Comparison of ENCODE assay signal across 8 cellular contexts in genomic region chr2:164388511-164388910, GRCh38.
DNase-seq lines count a peak whose midpoint lies in the region; ATAC-seq and TF ChIP-seq lines count a peak whose summit lies in the region.

No MANE protein-coding gene starts in this region.

- no peaks in the 10 kb centered on the region for H4K20me1 ChIP-seq in Loucy (ENCODE audit: insufficient read depth, low read length, poor library complexity, severe bottlenecking)

- no peak overlapping the region for H3K27ac Mint-ChIP-seq in activated T-cell treated with anti-CD3 and anti-CD28 coated beads, Interleukin-2, amount 50 U/mL, for 24 hours
- no peak overlapping the region for H3K27ac Mint-ChIP-seq in activated T-helper 1 cell treated with anti-CD3 and anti-CD28 coated beads, Interleukin-12 subunit alpha, Interleukin-12 subunit beta, Interleukin-2, Interleukin-4 antibody, amounts not matched to agents 30 ng/mL and 10 ng/mL and 1 ng/mL, durations not matched to agents 14 hours and 24 hours and 36 hours

- TF ChIP-seq CTCF in Loucy (conservative IDR thresholded peaks at IDR 0.05; ENCODE audit: low read length) = no peak

- intact Hi-C loops in activated T-helper 1 cell treated with anti-CD3 and anti-CD28 coated beads, Interleukin-12 subunit alpha, Interleukin-12 subunit beta, Interleukin-2, Interleukin-4 antibody, amounts not matched to agents 30 ng/mL and 10 ng/mL and 1 ng/mL, durations not matched to agents 14 hours and 24 hours and 36 hours (cut with micrococcal nuclease) = no loop called here

- DNase-seq in COLO829 (ENCODE audit: low spot score) (peak; percentile 81), glomerular visceral epithelial cell (ENCODE audit: extremely low spot score) (peak; percentile 89), NCI-H2196 (lab: John Stamatoyannopoulos, UW; ENCODE audit: unreplicated experiment) (no peak), NCI-H1105 treated with DMSO at 0.1 percent for 48 hours (lab: John Stamatoyannopoulos, UW) (no peak)
- DNase-seq in activated T-cell treated with anti-CD3 and anti-CD28 coated beads, Interleukin-2, amount 50 U/mL, for 24 hours = no peak
- DNase-seq in activated T-helper 1 cell treated with anti-CD3 and anti-CD28 coated beads, Interleukin-12 subunit alpha, Interleukin-12 subunit beta, Interleukin-2, Interleukin-4 antibody, amounts not matched to agents 30 ng/mL and 10 ng/mL and 1 ng/mL, durations not matched to agents 14 hours and 24 hours and 36 hours (ENCODE audit: low spot score) = no peak

- no peaks in the 10 kb centered on the region for H3K4me1 Mint-ChIP-seq in activated T-cell treated with anti-CD3 and anti-CD28 coated beads, Interleukin-2, amount 50 U/mL, for 24 hours (ENCODE audit: low read depth)
- H3K4me1 Mint-ChIP-seq in activated T-helper 1 cell treated with anti-CD3 and anti-CD28 coated beads, Interleukin-12 subunit alpha, Interleukin-12 subunit beta, Interleukin-2, Interleukin-4 antibody, amounts not matched to agents 30 ng/mL and 10 ng/mL and 1 ng/mL, durations not matched to agents 14 hours and 24 hours and 36 hours (ENCODE audit: low read depth) = no peaks in the 10 kb centered on the region

- no peaks in the 10 kb centered on the region for H3K79me2 ChIP-seq in Loucy (ENCODE audit: insufficient read depth, low read length)

- peak overlapping the region; percentile 64 for H2AFZ ChIP-seq in Loucy (ENCODE audit: low read length)

- H3K4me2 ChIP-seq in Loucy (ENCODE audit: low read depth, low read length, poor library complexity, severe bottlenecking) = peak overlapping the region; percentile 15

- no peaks in the 10 kb centered on the region for H3K9me2 ChIP-seq in Loucy (replicated peaks; ENCODE audit: low read depth, low read length)

- H3K4me3 ChIP-seq in Loucy (ENCODE audit: low read length, poor library complexity, severe bottlenecking) = no peak overlapping the region

- peaks cover 11% of the 10 kb centered on the region for H3K4me1 ChIP-seq in Loucy (ENCODE audit: insufficient read depth, low read length, poor library complexity, severe bottlenecking)

- H3K36me3 ChIP-seq in Loucy (ENCODE audit: insufficient read depth, low read length) = no peaks in the 10 kb centered on the region

- H3K36me3 Mint-ChIP-seq in activated T-cell treated with anti-CD3 and anti-CD28 coated beads, Interleukin-2, amount 50 U/mL, for 24 hours (ENCODE audit: low read depth) = no peaks in the 10 kb centered on the region
- no peaks in the 10 kb centered on the region for H3K36me3 Mint-ChIP-seq in activated T-helper 1 cell treated with anti-CD3 and anti-CD28 coated beads, Interleukin-12 subunit alpha, Interleukin-12 subunit beta, Interleukin-2, Interleukin-4 antibody, amounts not matched to agents 30 ng/mL and 10 ng/mL and 1 ng/mL, durations not matched to agents 14 hours and 24 hours and 36 hours (ENCODE audit: low read depth)

- no peaks in the 10 kb centered on the region for H3K9me3 ChIP-seq in Loucy (ENCODE audit: insufficient read depth, low read depth, low read length)

- H3K4me3 Mint-ChIP-seq in activated T-cell treated with anti-CD3 and anti-CD28 coated beads, Interleukin-2, amount 50 U/mL, for 24 hours = no peak overlapping the region
- no peak overlapping the region for H3K4me3 Mint-ChIP-seq in activated T-helper 1 cell treated with anti-CD3 and anti-CD28 coated beads, Interleukin-12 subunit alpha, Interleukin-12 subunit beta, Interleukin-2, Interleukin-4 antibody, amounts not matched to agents 30 ng/mL and 10 ng/mL and 1 ng/mL, durations not matched to agents 14 hours and 24 hours and 36 hours

- no peak overlapping the region for H3K9ac ChIP-seq in Loucy (ENCODE audit: low read depth, low read length, poor library complexity, severe bottlenecking)

- H3K9me3 Mint-ChIP-seq in activated T-cell treated with anti-CD3 and anti-CD28 coated beads, Interleukin-2, amount 50 U/mL, for 24 hours = no peaks in the 10 kb centered on the region
- H3K9me3 Mint-ChIP-seq in activated T-helper 1 cell treated with anti-CD3 and anti-CD28 coated beads, Interleukin-12 subunit alpha, Interleukin-12 subunit beta, Interleukin-2, Interleukin-4 antibody, amounts not matched to agents 30 ng/mL and 10 ng/mL and 1 ng/mL, durations not matched to agents 14 hours and 24 hours and 36 hours = no peaks in the 10 kb centered on the region

- no peaks in the 10 kb centered on the region for H3K27me3 ChIP-seq in Loucy (ENCODE audit: insufficient read depth, low read length, poor library complexity, severe bottlenecking)

- H3K27me3 Mint-ChIP-seq in activated T-cell treated with anti-CD3 and anti-CD28 coated beads, Interleukin-2, amount 50 U/mL, for 24 hours = no peaks in the 10 kb centered on the region
- H3K27me3 Mint-ChIP-seq in activated T-helper 1 cell treated with anti-CD3 and anti-CD28 coated beads, Interleukin-12 subunit alpha, Interleukin-12 subunit beta, Interleukin-2, Interleukin-4 antibody, amounts not matched to agents 30 ng/mL and 10 ng/mL and 1 ng/mL, durations not matched to agents 14 hours and 24 hours and 36 hours (ENCODE audit: insufficient read depth) = no peaks in the 10 kb centered on the region

- no peaks in the 10 kb centered on the region for H3F3A ChIP-seq in Loucy (ENCODE audit: low read depth)

- peak; percentile 88 for ATAC-seq in GM21825 (IDR thresholded peaks at IDR 0.05; ENCODE audit: unreplicated experiment)

Comparison
In these comparisons a context has a peak if more than half of its experiments do, and no peak if none do; other contexts are left out.
1. DNase-seq: peak in COLO829 (single experiment) and glomerular visceral epithelial cell (single experiment); none in activated T-cell treated with anti-CD3 and anti-CD28 coated beads, Interleukin-2, amount 50 U/mL, for 24 hours (single experiment), NCI-H2196 (single experiment), activated T-helper 1 cell treated with anti-CD3 and anti-CD28 coated beads, Interleukin-12 subunit alpha, Interleukin-12 subunit beta, Interleukin-2, Interleukin-4 antibody, amounts not matched to agents 30 ng/mL and 10 ng/mL and 1 ng/mL, durations not matched to agents 14 hours and 24 hours and 36 hours (single experiment) and NCI-H1105 treated with DMSO at 0.1 percent for 48 hours (single experiment).